2 cellular contexts compared by ENCODE assay signal in the genomic region with DNA sequence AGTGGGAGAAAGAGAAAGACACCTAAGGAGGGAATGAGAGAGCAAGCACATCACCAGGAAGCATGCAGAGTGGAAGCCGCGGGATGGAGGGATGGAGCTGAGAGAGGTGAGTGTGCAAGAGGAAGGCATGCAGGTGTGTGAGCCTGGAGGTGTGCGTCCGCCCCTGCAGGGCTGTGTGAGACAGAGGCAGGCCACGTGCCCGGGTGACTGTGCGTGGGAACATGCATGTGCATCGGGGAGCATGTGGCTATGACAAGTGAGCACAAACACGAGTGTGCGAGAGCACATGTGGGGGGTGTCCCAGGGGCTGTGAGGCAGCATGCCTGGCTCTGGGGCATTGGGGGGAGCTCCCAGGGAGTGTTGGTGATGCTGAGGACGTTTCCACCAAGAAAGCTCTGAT.
TF ChIP-seq lines count a peak whose summit lies in the region.

No MANE protein-coding gene starts in this region.

TF ChIP-seq in IMR-90, 13 proteins besides CTCF, POLR2A, EP300 and RAD21 (continued from another document):
- TF ChIP-seq, protein P1, sequence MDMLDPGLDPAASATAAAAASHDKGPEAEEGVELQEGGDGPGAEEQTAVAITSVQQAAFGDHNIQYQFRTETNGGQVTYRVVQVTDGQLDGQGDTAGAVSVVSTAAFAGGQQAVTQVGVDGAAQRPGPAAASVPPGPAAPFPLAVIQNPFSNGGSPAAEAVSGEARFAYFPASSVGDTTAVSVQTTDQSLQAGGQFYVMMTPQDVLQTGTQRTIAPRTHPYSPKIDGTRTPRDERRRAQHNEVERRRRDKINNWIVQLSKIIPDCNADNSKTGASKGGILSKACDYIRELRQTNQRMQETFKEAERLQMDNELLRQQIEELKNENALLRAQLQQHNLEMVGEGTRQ (IDR thresholded peaks at IDR 0.05; ENCODE audit: low read depth, low read length) = no peak
- TF ChIP-seq ELK1 (IDR thresholded peaks at IDR 0.05; ENCODE audit: borderline replicate concordance, low read depth, low read length) (no peak), RCOR1 (IDR thresholded peaks at IDR 0.05; ENCODE audit: insufficient replicate concordance, low read length) (no peak), RFX5 (IDR thresholded peaks at IDR 0.05; ENCODE audit: low read depth, low read length) (no peak), MXI1 (IDR thresholded peaks at IDR 0.05; ENCODE audit: borderline replicate concordance, low read depth, low read length) (no peak), CHD1 (IDR thresholded peaks at IDR 0.05; ENCODE audit: low read depth, low read length) (no peak), BHLHE40 (IDR thresholded peaks at IDR 0.05; ENCODE audit: low read depth, low read length) (no peak)

TF ChIP-seq in SK-N-SH treated with all-trans-retinoic acid at 6 μM for 48 hours, 23 proteins besides CTCF, POLR2A, EP300 and RAD21 (continued from another document):
- TF ChIP-seq, protein P2, sequence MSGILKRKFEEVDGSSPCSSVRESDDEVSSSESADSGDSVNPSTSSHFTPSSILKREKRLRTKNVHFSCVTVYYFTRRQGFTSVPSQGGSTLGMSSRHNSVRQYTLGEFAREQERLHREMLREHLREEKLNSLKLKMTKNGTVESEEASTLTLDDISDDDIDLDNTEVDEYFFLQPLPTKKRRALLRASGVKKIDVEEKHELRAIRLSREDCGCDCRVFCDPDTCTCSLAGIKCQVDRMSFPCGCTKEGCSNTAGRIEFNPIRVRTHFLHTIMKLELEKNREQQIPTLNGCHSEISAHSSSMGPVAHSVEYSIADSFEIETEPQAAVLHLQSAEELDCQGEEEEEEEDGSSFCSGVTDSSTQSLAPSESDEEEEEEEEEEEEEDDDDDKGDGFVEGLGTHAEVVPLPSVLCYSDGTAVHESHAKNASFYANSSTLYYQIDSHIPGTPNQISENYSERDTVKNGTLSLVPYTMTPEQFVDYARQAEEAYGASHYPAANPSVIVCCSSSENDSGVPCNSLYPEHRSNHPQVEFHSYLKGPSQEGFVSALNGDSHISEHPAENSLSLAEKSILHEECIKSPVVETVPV (CRISPR knock-in tag; IDR thresholded peaks at IDR 0.05) = no peak
- TF ChIP-seq CSDC2 (CRISPR knock-in tag; IDR thresholded peaks at IDR 0.05) (no peak), PATZ1 (CRISPR knock-in tag; IDR thresholded peaks at IDR 0.05; ENCODE audit: borderline replicate concordance) (no peak), TOX (CRISPR knock-in tag; IDR thresholded peaks at IDR 0.05; ENCODE audit: borderline replicate concordance) (no peak), SNAI2 (CRISPR knock-in tag; IDR thresholded peaks at IDR 0.05) (no peak), ISL1 (CRISPR knock-in tag; IDR thresholded peaks at IDR 0.05) (no peak), ESRRG (CRISPR knock-in tag; IDR thresholded peaks at IDR 0.05) (no peak), RARB (CRISPR knock-in tag; IDR thresholded peaks at IDR 0.05) (no peak), OSR1 (CRISPR knock-in tag; IDR thresholded peaks at IDR 0.05) (no peak), POU6F1 (CRISPR knock-in tag; IDR thresholded peaks at IDR 0.05; ENCODE audit: borderline replicate concordance, low read depth) (no peak), ZNF70 (CRISPR knock-in tag; IDR thresholded peaks at IDR 0.05) (no peak), TCF4 (CRISPR knock-in tag; IDR thresholded peaks at IDR 0.05; ENCODE audit: borderline replicate concordance) (no peak), ZFP3 (CRISPR knock-in tag; IDR thresholded peaks at IDR 0.05) (no peak), ZFP30 (CRISPR knock-in tag; IDR thresholded peaks at IDR 0.05) (no peak)
- TF ChIP-seq, protein P3, sequence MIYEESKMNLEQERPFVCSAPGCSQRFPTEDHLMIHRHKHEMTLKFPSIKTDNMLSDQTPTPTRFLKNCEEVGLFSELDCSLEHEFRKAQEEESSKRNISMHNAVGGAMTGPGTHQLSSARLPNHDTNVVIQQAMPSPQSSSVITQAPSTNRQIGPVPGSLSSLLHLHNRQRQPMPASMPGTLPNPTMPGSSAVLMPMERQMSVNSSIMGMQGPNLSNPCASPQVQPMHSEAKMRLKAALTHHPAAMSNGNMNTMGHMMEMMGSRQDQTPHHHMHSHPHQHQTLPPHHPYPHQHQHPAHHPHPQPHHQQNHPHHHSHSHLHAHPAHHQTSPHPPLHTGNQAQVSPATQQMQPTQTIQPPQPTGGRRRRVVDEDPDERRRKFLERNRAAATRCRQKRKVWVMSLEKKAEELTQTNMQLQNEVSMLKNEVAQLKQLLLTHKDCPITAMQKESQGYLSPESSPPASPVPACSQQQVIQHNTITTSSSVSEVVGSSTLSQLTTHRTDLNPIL (CRISPR knock-in tag; IDR thresholded peaks at IDR 0.05; ENCODE audit: low read depth) = no peak
- TF ChIP-seq, protein P4, sequence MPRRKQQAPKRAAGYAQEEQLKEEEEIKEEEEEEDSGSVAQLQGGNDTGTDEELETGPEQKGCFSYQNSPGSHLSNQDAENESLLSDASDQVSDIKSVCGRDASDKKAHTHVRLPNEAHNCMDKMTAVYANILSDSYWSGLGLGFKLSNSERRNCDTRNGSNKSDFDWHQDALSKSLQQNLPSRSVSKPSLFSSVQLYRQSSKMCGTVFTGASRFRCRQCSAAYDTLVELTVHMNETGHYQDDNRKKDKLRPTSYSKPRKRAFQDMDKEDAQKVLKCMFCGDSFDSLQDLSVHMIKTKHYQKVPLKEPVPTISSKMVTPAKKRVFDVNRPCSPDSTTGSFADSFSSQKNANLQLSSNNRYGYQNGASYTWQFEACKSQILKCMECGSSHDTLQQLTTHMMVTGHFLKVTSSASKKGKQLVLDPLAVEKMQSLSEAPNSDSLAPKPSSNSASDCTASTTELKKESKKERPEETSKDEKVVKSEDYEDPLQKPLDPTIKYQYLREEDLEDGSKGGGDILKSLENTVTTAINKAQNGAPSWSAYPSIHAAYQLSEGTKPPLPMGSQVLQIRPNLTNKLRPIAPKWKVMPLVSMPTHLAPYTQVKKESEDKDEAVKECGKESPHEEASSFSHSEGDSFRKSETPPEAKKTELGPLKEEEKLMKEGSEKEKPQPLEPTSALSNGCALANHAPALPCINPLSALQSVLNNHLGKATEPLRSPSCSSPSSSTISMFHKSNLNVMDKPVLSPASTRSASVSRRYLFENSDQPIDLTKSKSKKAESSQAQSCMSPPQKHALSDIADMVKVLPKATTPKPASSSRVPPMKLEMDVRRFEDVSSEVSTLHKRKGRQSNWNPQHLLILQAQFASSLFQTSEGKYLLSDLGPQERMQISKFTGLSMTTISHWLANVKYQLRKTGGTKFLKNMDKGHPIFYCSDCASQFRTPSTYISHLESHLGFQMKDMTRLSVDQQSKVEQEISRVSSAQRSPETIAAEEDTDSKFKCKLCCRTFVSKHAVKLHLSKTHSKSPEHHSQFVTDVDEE (CRISPR knock-in tag; IDR thresholded peaks at IDR 0.05) = no peak
